ENCODE assay signal across 8 cellular contexts in genomic region chr17:39573447-39574298, GRCh38. TPM values are rescaled to one million over a fixed set of nuclear protein-coding genes. Genes with fewer than 3 reads are reported as not detected.
DNase-seq lines count a peak whose midpoint lies in the region; ATAC-seq and TF ChIP-seq lines count a peak whose summit lies in the region.

No MANE protein-coding gene starts in this region.

- H3K4me2 ChIP-seq in SU-DHL-6 (ENCODE audit: low read depth, low read length, poor library complexity, severe bottlenecking) (peak overlapping the region; percentile 44), smooth muscle cell (peak overlapping the region; percentile 92)

- DNase-seq in DMS79 treated with DMSO at 0.1 percent for 48 hours (lab: John Stamatoyannopoulos, UW) (peak; percentile 44), cerebellar cortex (ENCODE audit: low spot score) (peak; percentile 76), islet precursor cell (peak; percentile 93), smooth muscle cell (lab: John Stamatoyannopoulos, UW; ENCODE audit: unreplicated experiment) (peak; percentile 60), pons (ENCODE audit: low spot score) (no peak)

- H3K27me3 ChIP-seq in HUES64 (ENCODE audit: insufficient read depth, low read length) (peaks cover 5% of the 10 kb centered on the region), SU-DHL-6 (ENCODE audit: low read length) (no peaks in the 10 kb centered on the region), smooth muscle cell (ENCODE audit: low read depth) (peaks cover 12% of the 10 kb centered on the region)

- H3K36me3 ChIP-seq in HUES64 (ENCODE audit: insufficient read depth, low read length) (0 out of 2 replicates have a peak, but pooled peaks cover 5% of the 10 kb centered on the region), SU-DHL-6 (ENCODE audit: low read length) (no peaks in the 10 kb centered on the region), smooth muscle cell (ENCODE audit: low read depth) (no peaks in the 10 kb centered on the region)

- H3K4me3 ChIP-seq in HUES64 (ENCODE audit: low read length), result peak overlapping the region; percentile 67
- peak overlapping the region; percentile 32 for H3K4me3 ChIP-seq in SU-DHL-6 (ENCODE audit: insufficient read depth, low read length, poor library complexity, severe bottlenecking)
- H3K4me3 ChIP-seq in smooth muscle cell, result peak overlapping the region; percentile 80

- H3F3A ChIP-seq in SU-DHL-6 (ENCODE audit: insufficient read depth), result no peaks in the 10 kb centered on the region
- no peaks in the 10 kb centered on the region for H3F3A ChIP-seq in smooth muscle cell (ENCODE audit: low read depth)

- H3K9ac ChIP-seq in HUES64 (ENCODE audit: low read depth, low read length), result peak overlapping the region; percentile 65; the same call in 1 of the 2 replicates
- peak overlapping the region; percentile 37; the same call in 1 of the 2 replicates for H3K9ac ChIP-seq in SU-DHL-6 (ENCODE audit: low read length)
- peak overlapping the region; percentile 38 for H3K9ac ChIP-seq in smooth muscle cell (ENCODE audit: low read depth)

- H2AFZ ChIP-seq in SU-DHL-6 (ENCODE audit: low read depth, low read length, severe bottlenecking), result no peak overlapping the region
- H2AFZ ChIP-seq in smooth muscle cell (ENCODE audit: low read depth), result peak overlapping the region; percentile 65

- TF ChIP-seq CTCF in SU-DHL-6 (IDR thresholded peaks at IDR 0.05; ENCODE audit: insufficient read depth, low read length, poor library complexity, severe bottlenecking) (no peak), smooth muscle cell (IDR thresholded peaks at IDR 0.05; ENCODE audit: borderline replicate concordance, insufficient read depth, poor library complexity, severe bottlenecking) (no peak)

- no peak for ATAC-seq in HG02678 (IDR thresholded peaks at IDR 0.05; ENCODE audit: unreplicated experiment)

- H3K9me2 ChIP-seq in SU-DHL-6 (replicated peaks; ENCODE audit: insufficient read depth, low read length), result no peaks in the 10 kb centered on the region

- 2% methylated on average over 66 of the region's 66 CpGs for WGBS in HUES64
- WGBS in smooth muscle cell (ENCODE audit: low lambda C conversion rate), result 4% methylated on average over 44 of the region's 66 CpGs

- H3K4me1 ChIP-seq in HUES64 (ENCODE audit: insufficient read depth, low read length) (peaks cover 8% of the 10 kb centered on the region), smooth muscle cell (ENCODE audit: low read depth) (peaks cover under 1% of the 10 kb centered on the region)

- peak overlapping the region; percentile 66; the same call in 1 of the 2 replicates for H3K27ac ChIP-seq in HUES64 (ENCODE audit: low read depth, low read length)
- H3K27ac ChIP-seq in SU-DHL-6 (ENCODE audit: low read depth, low read length), result no peak overlapping the region
- peak overlapping the region; percentile 19 for H3K27ac ChIP-seq in smooth muscle cell (ENCODE audit: low read depth)

- H4K20me1 ChIP-seq in SU-DHL-6 (ENCODE audit: low read depth, low read length) (no peaks in the 10 kb centered on the region), smooth muscle cell (ENCODE audit: low read depth) (no peaks in the 10 kb centered on the region)

- H3K9me3 ChIP-seq in HUES64 (ENCODE audit: insufficient read depth, low read depth, low read length) (no peaks in the 10 kb centered on the region), SU-DHL-6 (ENCODE audit: insufficient read depth, low read length) (no peaks in the 10 kb centered on the region), smooth muscle cell (replicated peaks; ENCODE audit: low read depth) (no peaks in the 10 kb centered on the region)

- H3K79me2 ChIP-seq in SU-DHL-6 (ENCODE audit: insufficient read depth, low read length), result no peaks in the 10 kb centered on the region
- no peaks in the 10 kb centered on the region for H3K79me2 ChIP-seq in smooth muscle cell (ENCODE audit: low read depth)

RNA-seq across cellular contexts. Expression of gene NEUROD2, which starts 34.0 kb away (rescaled TPM):
- not detected for polyA plus RNA-seq in HUES64 (2013, experiment 1 of 2)
- not detected for polyA plus RNA-seq in HUES64 (2013, experiment 2 of 2)
- total RNA-seq in smooth muscle cell, result not detected in 2 replicates
- 0.19 and 0.25 TPM in 2 replicates for polyA plus RNA-seq in smooth muscle cell

RNA-seq across cellular contexts. Expression of gene PPP1R1B, which starts 53.1 kb away (rescaled TPM):
- polyA plus RNA-seq in HUES64 (2013, experiment 1 of 2), result 4.8 TPM
- 3.7 TPM for polyA plus RNA-seq in HUES64 (2013, experiment 2 of 2)
- 1.7 TPM in 1 of 2 replicates, not detected in the other for total RNA-seq in smooth muscle cell
- not detected in 2 replicates for polyA plus RNA-seq in smooth muscle cell
